In genomic region chr19:1445185-1445931, GRCh38 we compare ENCODE assay signal across 8 cellular contexts. TPM values are rescaled to one million over a fixed set of nuclear protein-coding genes. Genes with fewer than 3 reads are reported as not detected.
DNase-seq lines count a peak whose midpoint lies in the region; ATAC-seq, FAIRE-seq and TF ChIP-seq lines count a peak whose summit lies in the region.

No MANE protein-coding gene starts in this region.

- TF ChIP-seq CTCF in AG04450 (IDR thresholded peaks at IDR 0.05; ENCODE audit: low read depth, low read length): peak; percentile 65
- TF ChIP-seq CTCF in pancreas (IDR thresholded peaks at IDR 0.05): peak; percentile 86 to 96 (median 91)
- TF ChIP-seq CTCF in tibial nerve (IDR thresholded peaks at IDR 0.05): peak; percentile 93 to 98 (median 97)

- POLR2A ChIA-PET in AG04450 (lab: Yijun Ruan, JAX): interaction anchor here (0.8 kb wide), 1 partner anchor 177 kb away, joined by 9 read pairs; the partner anchor contains the start of gene CIRBP

- FAIRE-seq in pancreas (lab: Jason Lieb, UNC): no peak

- H3K4me1 ChIP-seq in HUES48 (ENCODE audit: control insufficient read depth, insufficient read depth, low read length) (peaks cover 3% of the 10 kb centered on the region; the same call in 1 of the 2 replicates), pancreas (peaks cover 0 to 18% (median 0%) of the 10 kb centered on the region in 3 donors), tibial nerve (peaks cover 0 to 49% (median 20%) of the 10 kb centered on the region in 4 donors)

- H3K27me3 ChIP-seq in AG04450 (ENCODE audit: control insufficient read depth, insufficient read depth, low read length): peaks cover 32% of the 10 kb centered on the region
- H3K27me3 ChIP-seq in HUES48 (ENCODE audit: control insufficient read depth, insufficient read depth, low read length): peaks cover 43% of the 10 kb centered on the region
- peaks cover 0 to 17% (median 3%) of the 10 kb centered on the region in 4 donors for H3K27me3 ChIP-seq in pancreas
- peaks cover 0 to 50% of the 10 kb centered on the region in 2 donors for H3K27me3 ChIP-seq in tibial nerve

- H3K4me3 ChIP-seq in AG04450 (ENCODE audit: low read depth, low read length) (peak overlapping the region; percentile 55), HUES48 (ENCODE audit: low read depth, low read length) (peak overlapping the region; percentile 64), pancreas (peak overlapping the region in 2 of 4 donors; percentile 27 to 30), tibial nerve (peak overlapping the region; percentile 15 to 45 (median 34))

- H3K27ac ChIP-seq in AG04450 (ENCODE audit: low read depth, low read length): no peak overlapping the region
- H3K27ac ChIP-seq in HUES48 (ENCODE audit: low read depth, low read length): no peak overlapping the region
- H3K27ac ChIP-seq in pancreas: no peak overlapping the region
- H3K27ac ChIP-seq in tibial nerve: peak overlapping the region in 2 of 4 donors; percentile 55 to 61

- H3K9ac ChIP-seq in HUES48 (ENCODE audit: low read depth, low read length): no peak overlapping the region

- no peak for TF ChIP-seq EP300 in tibial nerve (IDR thresholded peaks at IDR 0.05)

- H3K36me3 ChIP-seq in HUES48 (ENCODE audit: control insufficient read depth, insufficient read depth, low read length): peaks cover 25% of the 10 kb centered on the region
- H3K36me3 ChIP-seq in pancreas: peaks cover 8 to 18% (median 8%) of the 10 kb centered on the region in 3 donors
- peaks cover 6 to 27% (median 12%) of the 10 kb centered on the region in 3 donors for H3K36me3 ChIP-seq in tibial nerve

- CTCF ChIA-PET in AG04450 (lab: Charles Lee): interaction anchor here (0.9 to 1.1 kb wide), 2 partner anchors 18 to 64 kb away, joined by 3 to 5 read pairs; no protein-coding TSS in a partner anchor

- WGBS in pancreas, 2 donors: 2% methylated on average over 65 to 70 of the region's 70 CpGs
- 1 to 2% methylated on average over 55 to 59 of the region's 70 CpGs for WGBS in tibial nerve, 2 donors

- intact Hi-C loops in Right ventricle myocardium inferior (cut with DNase I): loop anchor here (5.0 kb wide), 2 partner anchors 33 to 67 kb away; partner anchors contain the start of gene ADAMTSL5
- intact Hi-C loops in pancreas (cut with DNase I): loop anchor here in 1 of 3 donors (10.0 kb wide), 1 partner anchor 69 kb away; the partner anchor contains the start of gene ADAMTSL5

- TF ChIP-seq POLR2A in tibial nerve (IDR thresholded peaks at IDR 0.05): no peak

- ATAC-seq in GM18867 (IDR thresholded peaks at IDR 0.05; ENCODE audit: unreplicated experiment) (peak; percentile 72), Right ventricle myocardium inferior (peak; percentile 90), pancreas (peak; percentile 88 to 97 (median 92))

- DNase-seq in AG04450 (ENCODE audit: low read depth, low spot score) (no peak), SK-MEL-5 (ENCODE audit: low read depth, low spot score) (peak; percentile 62), Right ventricle myocardium inferior (ENCODE audit: missing footprints) (peak; percentile 86), pancreas (peak in 5 of 6 donors; percentile 53 to 90 (median 76)), tibial nerve (ENCODE audit: low spot score in 2 of 2) (peak; percentile 49 to 60)
- DNase-seq in activated naive CD4-positive, alpha-beta T cell treated with anti-CD3 and anti-CD28 coated beads, Interleukin-2, amount 50 U/mL, for 16 hours: peak; percentile 79

- H3K9me3 ChIP-seq in AG04450 (ENCODE audit: control insufficient read depth, insufficient read depth, low read length): no peaks in the 10 kb centered on the region; the same call in 1 of the 2 replicates
- no peaks in the 10 kb centered on the region for H3K9me3 ChIP-seq in HUES48 (ENCODE audit: control insufficient read depth, insufficient read depth, low read length)
- H3K9me3 ChIP-seq in pancreas: no peaks in the 10 kb centered on the region
- H3K9me3 ChIP-seq in tibial nerve: no peaks in the 10 kb centered on the region

- in situ Hi-C loops in SK-MEL-5 (cut with HindIII; ENCODE audit: low pct_unique_long_range_greater_than_20kb, low sequenced_read_pairs): no loop called here

RNA-seq across cellular contexts. Expression of gene APC2, which starts 4.6 kb away (rescaled TPM):
- polyA plus RNA-seq in AG04450 (2011; rRNA removed) (0.09 and 0.17 TPM in 2 replicates), pancreas (under 1 TPM; 0.05 to 0.27 TPM)
- polyA minus RNA-seq in AG04450 (2011; rRNA and poly(A)+ RNA removed): 0.30 and 0.41 TPM in 2 replicates
- total RNA-seq in SK-MEL-5 (2014; rRNA removed; shearing (Covaris generic)): 1.8 and 2.0 TPM in 2 replicates
- 3.5 and 4.2 TPM in 2 replicates for polyA plus RNA-seq in SK-MEL-5 (2015; cell fraction: cytosol; rRNA removed)
- polyA plus RNA-seq in SK-MEL-5 (2015; cell fraction: nucleus; rRNA removed): 0.99 and 3.1 TPM in 2 replicates
- total RNA-seq in Right ventricle myocardium inferior (0.14 TPM), pancreas (under 1 TPM in 5 of 6 donors, not detected in 1; 0.04 to 0.23 (median 0.06) TPM), tibial nerve (10 to 100 TPM in 1 of 4 donors, 1 to 10 TPM in 3; 1.7 to 10.2 (median 4.2) TPM)

RNA-seq across cellular contexts. Expression of gene RPS15, which starts 7.2 kb away (rescaled TPM):
- polyA plus RNA-seq in AG04450 (2011; rRNA removed): 596 and 980 TPM in 2 replicates
- 440 and 566 TPM in 2 replicates for polyA minus RNA-seq in AG04450 (2011; rRNA and poly(A)+ RNA removed)
- total RNA-seq in SK-MEL-5 (2014; rRNA removed; shearing (Covaris generic)): 1,300 and 1,363 TPM in 2 replicates
- polyA plus RNA-seq in SK-MEL-5 (2015; cell fraction: cytosol; rRNA removed): 2,098 and 4,091 TPM in 2 replicates
- 241 and 356 TPM in 2 replicates for polyA plus RNA-seq in SK-MEL-5 (2015; cell fraction: nucleus; rRNA removed)
- 695 TPM for total RNA-seq in Right ventricle myocardium inferior
- 1,000 to 10,000 TPM in 1 of 6 donors, 100 to 1,000 TPM in 5; 596 to 1,125 (median 797) TPM for total RNA-seq in pancreas
- 1,000 to 10,000 TPM; 1,641 to 1,709 TPM for polyA plus RNA-seq in pancreas
- total RNA-seq in tibial nerve: 1,000 to 10,000 TPM; 4,239 to 4,988 (median 4,337) TPM

RNA-seq across cellular contexts. Expression of gene C19orf25, which starts 33.7 kb away (rescaled TPM):
- polyA plus RNA-seq in AG04450 (2011; rRNA removed): 14.5 and 17.5 TPM in 2 replicates
- 6.3 and 7.8 TPM in 2 replicates for polyA minus RNA-seq in AG04450 (2011; rRNA and poly(A)+ RNA removed)
- 18.6 and 20.0 TPM in 2 replicates for total RNA-seq in SK-MEL-5 (2014; rRNA removed; shearing (Covaris generic))
- polyA plus RNA-seq in SK-MEL-5 (2015; cell fraction: cytosol; rRNA removed): 65.0 and 66.1 TPM in 2 replicates
- polyA plus RNA-seq in SK-MEL-5 (2015; cell fraction: nucleus; rRNA removed): 46.3 and 48.3 TPM in 2 replicates
- 21.5 TPM for total RNA-seq in Right ventricle myocardium inferior
- total RNA-seq in pancreas: 10 to 100 TPM; 10.7 to 19.3 (median 13.4) TPM
- 10 to 100 TPM; 21.5 to 39.0 TPM for polyA plus RNA-seq in pancreas
- 10 to 100 TPM; 22.4 to 47.4 (median 33.8) TPM for total RNA-seq in tibial nerve

RNA-seq across cellular contexts. Expression of gene DAZAP1, which starts 38.0 kb away (rescaled TPM):
- polyA plus RNA-seq in AG04450 (2011; rRNA removed) (45.8 and 52.8 TPM in 2 replicates), pancreas (10 to 100 TPM; 63.8 to 64.4 TPM)
- 33.6 and 42.3 TPM in 2 replicates for polyA minus RNA-seq in AG04450 (2011; rRNA and poly(A)+ RNA removed)
- total RNA-seq in SK-MEL-5 (2014; rRNA removed; shearing (Covaris generic)): 65.5 and 71.7 TPM in 2 replicates
- polyA plus RNA-seq in SK-MEL-5 (2015; cell fraction: cytosol; rRNA removed): 116 and 126 TPM in 2 replicates
- polyA plus RNA-seq in SK-MEL-5 (2015; cell fraction: nucleus; rRNA removed): 169 and 176 TPM in 2 replicates
- total RNA-seq in Right ventricle myocardium inferior (88.4 TPM), pancreas (10 to 100 TPM; 35.3 to 67.4 (median 48.7) TPM), tibial nerve (10 to 100 TPM; 34.3 to 68.4 (median 61.0) TPM)

RNA-seq across cellular contexts. Expression of gene GAMT, which starts 44.0 kb away (rescaled TPM):
- polyA plus RNA-seq in AG04450 (2011; rRNA removed) (26.9 and 39.8 TPM in 2 replicates), pancreas (100 to 1,000 TPM in 1 of 2 donors, 10 to 100 TPM in 1; 65.2 to 200 TPM)
- polyA minus RNA-seq in AG04450 (2011; rRNA and poly(A)+ RNA removed): 26.7 and 36.1 TPM in 2 replicates
- total RNA-seq in SK-MEL-5 (2014; rRNA removed; shearing (Covaris generic)): 16.4 and 21.6 TPM in 2 replicates
- polyA plus RNA-seq in SK-MEL-5 (2015; cell fraction: cytosol; rRNA removed): 27.4 and 39.3 TPM in 2 replicates
- 9.7 and 10.1 TPM in 2 replicates for polyA plus RNA-seq in SK-MEL-5 (2015; cell fraction: nucleus; rRNA removed)
- total RNA-seq in Right ventricle myocardium inferior (85.8 TPM), pancreas (100 to 1,000 TPM in 1 of 6 donors, 10 to 100 TPM in 5; 46.2 to 116 (median 64.4) TPM), tibial nerve (100 to 1,000 TPM in 2 of 4 donors, 10 to 100 TPM in 2; 43.8 to 120 (median 94.4) TPM)
